ENCODE assay signal across 8 cellular contexts in genomic region chr6:10695086-10695657, GRCh38. TPM values are rescaled to one million over a fixed set of nuclear protein-coding genes. Genes with fewer than 3 reads are reported as not detected.
DNase-seq lines count a peak whose midpoint lies in the region; ATAC-seq, FAIRE-seq and TF ChIP-seq lines count a peak whose summit lies in the region.

No MANE protein-coding gene starts in this region.

- no peak for FAIRE-seq in kidney (lab: Jason Lieb, UNC)

- intact Hi-C loops in kidney (cut with DNase I) = no loop called here

- H3K4me1 Mint-ChIP-seq in activated CD8-positive, alpha-beta memory T cell treated with anti-CD3 and anti-CD28 coated beads, Interleukin-2, amount 10 ng/mL, durations not matched to agents 7 days and 5 days = peaks cover 42% of the 10 kb centered on the region
- peaks cover 31% of the 10 kb centered on the region for H3K4me1 Mint-ChIP-seq in activated naive CD8-positive, alpha-beta T cell treated with anti-CD3 and anti-CD28 coated beads, Interleukin-2, amount 10 ng/mL, durations not matched to agents 7 days and 5 days

- CTCF ChIA-PET in activated CD8-positive, alpha-beta memory T cell treated with anti-CD3 and anti-CD28 coated beads, Interleukin-2, amount 10 ng/mL, durations not matched to agents 7 days and 5 days (lab: Charles Lee) = interaction anchor here (0.7 to 1.4 kb wide), 7 partner anchors 10 to 184 kb away, joined by 3 to 13 read pairs (median 5); no protein-coding TSS in a partner anchor

- H3K9ac ChIP-seq in kidney (ENCODE audit: low read length in 2 of 2) = peak overlapping the region; percentile 93 to 95

- H3K36me3 ChIP-seq in kidney (ENCODE audit: control insufficient read depth in 1 of 2, insufficient read depth in 2 of 2, low read length in 2 of 2) (peaks cover 0 to 8% of the 10 kb centered on the region in 2 donors), thymus (ENCODE audit: control insufficient read depth, insufficient read depth) (peaks cover 5% of the 10 kb centered on the region)

- H3K27me3 Mint-ChIP-seq in activated CD8-positive, alpha-beta memory T cell treated with anti-CD3 and anti-CD28 coated beads, Interleukin-2, amount 10 ng/mL, durations not matched to agents 7 days and 5 days = no peaks in the 10 kb centered on the region
- no peaks in the 10 kb centered on the region for H3K27me3 Mint-ChIP-seq in activated naive CD8-positive, alpha-beta T cell treated with anti-CD3 and anti-CD28 coated beads, Interleukin-2, amount 10 ng/mL, durations not matched to agents 7 days and 5 days

- ATAC-seq in activated CD8-positive, alpha-beta memory T cell treated with anti-CD3 and anti-CD28 coated beads, Interleukin-2, amount 10 ng/mL, durations not matched to agents 7 days and 5 days = no peak
- no peak for ATAC-seq in activated naive CD8-positive, alpha-beta T cell treated with anti-CD3 and anti-CD28 coated beads, Interleukin-2, amount 10 ng/mL, durations not matched to agents 7 days and 5 days (ENCODE audit: low read depth)

- H3K4me1 ChIP-seq in kidney (ENCODE audit: control insufficient read depth in 1 of 2, insufficient read depth in 1 of 2, low read depth in 1 of 2, low read length in 2 of 2) (peaks cover 0 to 8% of the 10 kb centered on the region in 2 donors), thymus (ENCODE audit: control insufficient read depth, insufficient read depth, low read length) (peaks cover 11% of the 10 kb centered on the region)

- DNase-seq in activated CD8-positive, alpha-beta memory T cell treated with anti-CD3 and anti-CD28 coated beads, Interleukin-2, amount 10 ng/mL, durations not matched to agents 7 days and 5 days = no peak
- DNase-seq in activated CD8-positive, alpha-beta memory T cell treated with anti-CD3 and anti-CD28 coated beads for 24 hours = no peak
- no peak for DNase-seq in activated naive CD8-positive, alpha-beta T cell treated with anti-CD3 and anti-CD28 coated beads, Interleukin-2, amount 10 ng/mL, durations not matched to agents 7 days and 5 days
- DNase-seq in kidney (no peak), MV-4-11 (lab: John Stamatoyannopoulos, UW) (no peak), SIG-M5 (lab: John Stamatoyannopoulos, UW) (no peak)
- DNase-seq in activated CD4-positive, CD25-positive, alpha-beta regulatory T cell (lab: John Stamatoyannopoulos, UW) = no peak

- H3K27ac ChIP-seq in kidney (ENCODE audit: low read depth in 2 of 2, low read length in 2 of 2) (peak overlapping the region; percentile 99 to 100), thymus (ENCODE audit: low read depth) (peak overlapping the region; percentile 99)

- WGBS in thymus = under 1% methylated on average over 17 of the region's 17 CpGs

- H3K4me3 Mint-ChIP-seq in activated CD8-positive, alpha-beta memory T cell treated with anti-CD3 and anti-CD28 coated beads, Interleukin-2, amount 10 ng/mL, durations not matched to agents 7 days and 5 days = peak overlapping the region; percentile 93
- H3K4me3 Mint-ChIP-seq in activated naive CD8-positive, alpha-beta T cell treated with anti-CD3 and anti-CD28 coated beads, Interleukin-2, amount 10 ng/mL, durations not matched to agents 7 days and 5 days = peak overlapping the region; percentile 95

- H3K9me3 Mint-ChIP-seq in activated CD8-positive, alpha-beta memory T cell treated with anti-CD3 and anti-CD28 coated beads, Interleukin-2, amount 10 ng/mL, durations not matched to agents 7 days and 5 days (ENCODE audit: low read depth) = no peaks in the 10 kb centered on the region
- H3K9me3 Mint-ChIP-seq in activated naive CD8-positive, alpha-beta T cell treated with anti-CD3 and anti-CD28 coated beads, Interleukin-2, amount 10 ng/mL, durations not matched to agents 7 days and 5 days = peaks cover 2% of the 10 kb centered on the region

- H3K27me3 ChIP-seq in thymus (ENCODE audit: control insufficient read depth, insufficient read depth) = no peaks in the 10 kb centered on the region

- H3K4me3 ChIP-seq in kidney (ENCODE audit: low read length in 2 of 2) = peak overlapping the region; percentile 77 to 100
- peak overlapping the region; percentile 74 for H3K4me3 ChIP-seq in thymus (ENCODE audit: low read length)

- no peak for TF ChIP-seq CTCF in kidney (IDR thresholded peaks at IDR 0.05; ENCODE audit: borderline replicate concordance, extremely low read depth, insufficient read depth)

- H3K9me3 ChIP-seq in kidney (ENCODE audit: control insufficient read depth in 1 of 2, low read length in 2 of 2) = no peaks in the 10 kb centered on the region
- H3K9me3 ChIP-seq in thymus (ENCODE audit: control insufficient read depth) = no peaks in the 10 kb centered on the region

- POLR2A ChIA-PET in activated naive CD8-positive, alpha-beta T cell treated with anti-CD3 and anti-CD28 coated beads, Interleukin-2, amount 10 ng/mL, durations not matched to agents 7 days and 5 days (lab: Charles Lee) = interaction anchor here (0.6 to 3.5 kb wide), 23 partner anchors 9 to 698 kb away, joined by 3 to 90 read pairs (median 5); partner anchors contain the start of genes MAK, NEDD9, TMEM14B and TMEM14C

- peak overlapping the region; percentile 100 for H3K27ac Mint-ChIP-seq in activated CD8-positive, alpha-beta memory T cell treated with anti-CD3 and anti-CD28 coated beads, Interleukin-2, amount 10 ng/mL, durations not matched to agents 7 days and 5 days
- peak overlapping the region; percentile 99 for H3K27ac Mint-ChIP-seq in activated naive CD8-positive, alpha-beta T cell treated with anti-CD3 and anti-CD28 coated beads, Interleukin-2, amount 10 ng/mL, durations not matched to agents 7 days and 5 days

- H3K36me3 Mint-ChIP-seq in activated CD8-positive, alpha-beta memory T cell treated with anti-CD3 and anti-CD28 coated beads, Interleukin-2, amount 10 ng/mL, durations not matched to agents 7 days and 5 days = peaks cover 25% of the 10 kb centered on the region
- H3K36me3 Mint-ChIP-seq in activated naive CD8-positive, alpha-beta T cell treated with anti-CD3 and anti-CD28 coated beads, Interleukin-2, amount 10 ng/mL, durations not matched to agents 7 days and 5 days = peaks cover 27% of the 10 kb centered on the region

RNA-seq across cellular contexts. Expression of gene PAK1IP1, which starts 0.4 kb away (rescaled TPM):
- total RNA-seq in activated CD8-positive, alpha-beta memory T cell treated with anti-CD3 and anti-CD28 coated beads, Interleukin-2, amount 10 ng/mL, durations not matched to agents 7 days and 5 days = 10 to 100 TPM; 13.1 to 22.8 TPM
- 10 to 100 TPM; 11.1 to 11.6 TPM for total RNA-seq in activated naive CD8-positive, alpha-beta T cell treated with anti-CD3 and anti-CD28 coated beads, Interleukin-2, amount 10 ng/mL, durations not matched to agents 7 days and 5 days
- total RNA-seq in kidney = 11.2 TPM
- 11.6 TPM for polyA plus RNA-seq in kidney (ENCODE audit: insufficient read depth, low read depth, low replicate concordance)
- 13.6 TPM for polyA plus RNA-seq in thymus

RNA-seq across cellular contexts. Expression of gene C6orf52, which starts 0.8 kb away (rescaled TPM):
- total RNA-seq in activated CD8-positive, alpha-beta memory T cell treated with anti-CD3 and anti-CD28 coated beads, Interleukin-2, amount 10 ng/mL, durations not matched to agents 7 days and 5 days = 1 to 10 TPM; 2.5 to 2.7 TPM
- total RNA-seq in activated naive CD8-positive, alpha-beta T cell treated with anti-CD3 and anti-CD28 coated beads, Interleukin-2, amount 10 ng/mL, durations not matched to agents 7 days and 5 days = 1 to 10 TPM in 1 of 2 experiments, under 1 TPM in 1; 0.54 to 3.0 TPM
- total RNA-seq in kidney = 1.5 TPM
- polyA plus RNA-seq in kidney (ENCODE audit: insufficient read depth, low read depth, low replicate concordance) (3.8 TPM), thymus (1.1 TPM)

RNA-seq across cellular contexts. Expression of gene TMEM14C, which starts 27.7 kb away (rescaled TPM):
- 10 to 100 TPM; 37.1 to 44.2 TPM for total RNA-seq in activated CD8-positive, alpha-beta memory T cell treated with anti-CD3 and anti-CD28 coated beads, Interleukin-2, amount 10 ng/mL, durations not matched to agents 7 days and 5 days
- total RNA-seq in activated naive CD8-positive, alpha-beta T cell treated with anti-CD3 and anti-CD28 coated beads, Interleukin-2, amount 10 ng/mL, durations not matched to agents 7 days and 5 days = 10 to 100 TPM; 41.5 to 44.2 TPM
- 118 TPM for total RNA-seq in kidney
- polyA plus RNA-seq in kidney (ENCODE audit: insufficient read depth, low read depth, low replicate concordance) (210 TPM), thymus (178 TPM)

RNA-seq across cellular contexts. Expression of gene TMEM14B, which starts 52.4 kb away (rescaled TPM):
- 10 to 100 TPM; 71.3 to 82.9 TPM for total RNA-seq in activated CD8-positive, alpha-beta memory T cell treated with anti-CD3 and anti-CD28 coated beads, Interleukin-2, amount 10 ng/mL, durations not matched to agents 7 days and 5 days
- total RNA-seq in activated naive CD8-positive, alpha-beta T cell treated with anti-CD3 and anti-CD28 coated beads, Interleukin-2, amount 10 ng/mL, durations not matched to agents 7 days and 5 days = 10 to 100 TPM; 81.6 to 90.7 TPM
- 82.5 TPM for total RNA-seq in kidney
- polyA plus RNA-seq in kidney (ENCODE audit: insufficient read depth, low read depth, low replicate concordance) (147 TPM), thymus (95.4 TPM)
